In genomic region chr3:176971613-176972174, GRCh38 we compare ENCODE assay signal across 23 cellular contexts.
A peak's percentile ranks its signal among the peaks of the same experiment; 100 is the strongest.
DNase-seq lines count a peak whose midpoint lies in the region; ATAC-seq lines count a peak whose summit lies in the region.
"Had no signal": no experiment of that assay in that cellular context is flagged by ENCODE, and none has a peak within 500 bp of the region (broad histone marks: within the 10 kb centered on the region; RNA-seq: fewer than 3 reads in every experiment).

No MANE protein-coding gene starts in this region.

- peak; percentile 18 for DNase-seq in activated CD4-positive, alpha-beta memory T cell treated with anti-CD3 and anti-CD28 coated beads, Interleukin-2, amount 10 ng/mL, durations not matched to agents 7 days and 5 days
- DNase-seq in activated CD4-positive, alpha-beta memory T cell treated with anti-CD3 and anti-CD28 coated beads for 36 hours = no peak
- DNase-seq in MV-4-11 (lab: John Stamatoyannopoulos, UW) = peak; percentile 90
- DNase-seq in activated T-helper 2 cell treated with anti-CD3 and anti-CD28 coated beads, Interferon-gamma antibody, Interleukin-2, Interleukin-4, amounts not matched to agents 10 μg/mL and 5 μg/mL and 100 μg/mL, durations not matched to agents 14 hours and 24 hours and 36 hours (ENCODE audit: low spot score) = peak; percentile 8
- no peak for DNase-seq in stimulated activated effector memory CD8-positive, alpha-beta T cell treated with anti-CD3 and anti-CD28 coated beads, Interleukin-12 subunit alpha, Interleukin-12 subunit beta, amount 100 ng/mL, for 72 hours (ENCODE audit: low spot score in 2 of 2)
- no peak for DNase-seq in stimulated activated CD4-positive, alpha-beta T cell treated with anti-CD3 and anti-CD28 coated beads, Interleukin-12 subunit alpha, Interleukin-12 subunit beta, amount 100 ng/mL, for 4 hours
- no peak for DNase-seq in naive thymus-derived CD8-positive, alpha-beta T cell
- DNase-seq: activated CD4-positive, CD25-positive, alpha-beta regulatory T cell treated with anti-CD3 and anti-CD28 coated beads, Interleukin-2, amount 50 U/mL, for 72 hours; activated CD8-positive, alpha-beta memory T cell treated with anti-CD3 and anti-CD28 coated beads, Interleukin-2, amount 50 U/mL, for 4 hours; activated effector memory CD4-positive, alpha-beta T cell treated with anti-CD3 and anti-CD28 coated beads, Interleukin-2, amount 50 U/mL, for 16 hours; amniotic stem cell; brain microvascular endothelial cell; CD8-positive, alpha-beta T cell; GOT3; hypothalamus; Kasumi-1; left ventricle myocardium superior; NCI-H1092; NCI-H1930; NCI-H526; stimulated activated naive CD4-positive, alpha-beta T cell treated with Interleukin-2 at 50 U/mL for 16 hours; T-helper 17 cell had no signal

- H3K36me3 Mint-ChIP-seq in activated CD4-positive, alpha-beta memory T cell treated with anti-CD3 and anti-CD28 coated beads, Interleukin-2, amount 10 ng/mL, durations not matched to agents 7 days and 5 days (ENCODE audit: low read depth) = no peaks in the 10 kb centered on the region
- no peaks in the 10 kb centered on the region for H3K36me3 Mint-ChIP-seq in activated CD4-positive, alpha-beta memory T cell treated with anti-CD3 and anti-CD28 coated beads for 36 hours
- no peaks in the 10 kb centered on the region for H3K36me3 Mint-ChIP-seq in activated T-helper 2 cell treated with anti-CD3 and anti-CD28 coated beads, Interferon-gamma antibody, Interleukin-2, Interleukin-4, amounts not matched to agents 10 μg/mL and 5 μg/mL and 100 μg/mL, durations not matched to agents 14 hours and 24 hours and 36 hours (ENCODE audit: low read depth)
- no peaks in the 10 kb centered on the region for H3K36me3 Mint-ChIP-seq in stimulated activated effector memory CD8-positive, alpha-beta T cell treated with anti-CD3 and anti-CD28 coated beads, Interleukin-12 subunit alpha, Interleukin-12 subunit beta, amount 100 ng/mL, for 72 hours
- H3K36me3 Mint-ChIP-seq in naive thymus-derived CD8-positive, alpha-beta T cell = no peaks in the 10 kb centered on the region
- H3K36me3 Mint-ChIP-seq: CD8-positive, alpha-beta T cell had no signal

- ATAC-seq in stimulated activated effector memory CD8-positive, alpha-beta T cell treated with anti-CD3 and anti-CD28 coated beads, Interleukin-12 subunit alpha, Interleukin-12 subunit beta, amount 100 ng/mL, for 72 hours = peak; percentile 84
- ATAC-seq in naive thymus-derived CD8-positive, alpha-beta T cell = no peak
- ATAC-seq in GM19351 (IDR thresholded peaks at IDR 0.05; ENCODE audit: unreplicated experiment) = no peak
- ATAC-seq: CD8-positive, alpha-beta T cell; left ventricle myocardium superior; T-helper 17 cell had no signal

- intact Hi-C loops in activated CD4-positive, alpha-beta memory T cell treated with anti-CD3 and anti-CD28 coated beads for 36 hours (cut with micrococcal nuclease) = no loop called here
- intact Hi-C loops in activated T-helper 2 cell treated with anti-CD3 and anti-CD28 coated beads, Interferon-gamma antibody, Interleukin-2, Interleukin-4, amounts not matched to agents 10 μg/mL and 5 μg/mL and 100 μg/mL, durations not matched to agents 14 hours and 24 hours and 36 hours (cut with micrococcal nuclease) = no loop called here

- H3K27me3 Mint-ChIP-seq in activated CD4-positive, alpha-beta memory T cell treated with anti-CD3 and anti-CD28 coated beads, Interleukin-2, amount 10 ng/mL, durations not matched to agents 7 days and 5 days = no peaks in the 10 kb centered on the region
- no peaks in the 10 kb centered on the region for H3K27me3 Mint-ChIP-seq in activated CD4-positive, alpha-beta memory T cell treated with anti-CD3 and anti-CD28 coated beads for 36 hours
- H3K27me3 Mint-ChIP-seq in activated T-helper 2 cell treated with anti-CD3 and anti-CD28 coated beads, Interferon-gamma antibody, Interleukin-2, Interleukin-4, amounts not matched to agents 10 μg/mL and 5 μg/mL and 100 μg/mL, durations not matched to agents 14 hours and 24 hours and 36 hours (ENCODE audit: low read depth) = no peaks in the 10 kb centered on the region
- no peaks in the 10 kb centered on the region for H3K27me3 Mint-ChIP-seq in naive thymus-derived CD8-positive, alpha-beta T cell
- H3K27me3 Mint-ChIP-seq: T-helper 17 cell had no signal

- POLR2A ChIA-PET in activated CD4-positive, alpha-beta memory T cell treated with anti-CD3 and anti-CD28 coated beads, Interleukin-2, amount 10 ng/mL, durations not matched to agents 7 days and 5 days (lab: Charles Lee) = no interaction called here
- POLR2A ChIA-PET in activated CD4-positive, alpha-beta memory T cell treated with anti-CD3 and anti-CD28 coated beads for 36 hours (lab: Charles Lee) = no interaction called here
- POLR2A ChIA-PET in naive thymus-derived CD8-positive, alpha-beta T cell (lab: Charles Lee) = interaction anchor here (1.2 kb wide), 1 partner anchor 16 kb away, joined by 8 read pairs; no protein-coding TSS in a partner anchor

- H3K27ac Mint-ChIP-seq in activated CD4-positive, alpha-beta memory T cell treated with anti-CD3 and anti-CD28 coated beads, Interleukin-2, amount 10 ng/mL, durations not matched to agents 7 days and 5 days = peak overlapping the region; percentile 61
- H3K27ac Mint-ChIP-seq in activated CD4-positive, alpha-beta memory T cell treated with anti-CD3 and anti-CD28 coated beads for 36 hours = no peak overlapping the region
- H3K27ac Mint-ChIP-seq in activated T-helper 2 cell treated with anti-CD3 and anti-CD28 coated beads, Interferon-gamma antibody, Interleukin-2, Interleukin-4, amounts not matched to agents 10 μg/mL and 5 μg/mL and 100 μg/mL, durations not matched to agents 14 hours and 24 hours and 36 hours = no peak overlapping the region
- H3K27ac Mint-ChIP-seq in stimulated activated effector memory CD8-positive, alpha-beta T cell treated with anti-CD3 and anti-CD28 coated beads, Interleukin-12 subunit alpha, Interleukin-12 subunit beta, amount 100 ng/mL, for 72 hours = no peak overlapping the region
- H3K27ac Mint-ChIP-seq in naive thymus-derived CD8-positive, alpha-beta T cell = peak overlapping the region in 2 of 10 donors; percentile 3 to 24
- H3K27ac Mint-ChIP-seq: CD8-positive, alpha-beta T cell; T-helper 17 cell had no signal

- CTCF ChIA-PET in activated CD4-positive, alpha-beta memory T cell treated with anti-CD3 and anti-CD28 coated beads, Interleukin-2, amount 10 ng/mL, durations not matched to agents 7 days and 5 days (lab: Charles Lee) = no interaction called here
- CTCF ChIA-PET in activated CD4-positive, alpha-beta memory T cell treated with anti-CD3 and anti-CD28 coated beads for 36 hours (lab: Charles Lee) = interaction anchor here (0.6 kb wide), 1 partner anchor 377 kb away, joined by 3 read pairs; no protein-coding TSS in a partner anchor

- peaks cover 2% of the 10 kb centered on the region for H3K9me3 Mint-ChIP-seq in activated CD4-positive, alpha-beta memory T cell treated with anti-CD3 and anti-CD28 coated beads, Interleukin-2, amount 10 ng/mL, durations not matched to agents 7 days and 5 days
- no peaks in the 10 kb centered on the region for H3K9me3 Mint-ChIP-seq in activated CD4-positive, alpha-beta memory T cell treated with anti-CD3 and anti-CD28 coated beads for 36 hours
- H3K9me3 Mint-ChIP-seq in activated T-helper 2 cell treated with anti-CD3 and anti-CD28 coated beads, Interferon-gamma antibody, Interleukin-2, Interleukin-4, amounts not matched to agents 10 μg/mL and 5 μg/mL and 100 μg/mL, durations not matched to agents 14 hours and 24 hours and 36 hours = no peaks in the 10 kb centered on the region
- no peaks in the 10 kb centered on the region for H3K9me3 Mint-ChIP-seq in stimulated activated effector memory CD8-positive, alpha-beta T cell treated with anti-CD3 and anti-CD28 coated beads, Interleukin-12 subunit alpha, Interleukin-12 subunit beta, amount 100 ng/mL, for 72 hours
- no peaks in the 10 kb centered on the region for H3K9me3 Mint-ChIP-seq in naive thymus-derived CD8-positive, alpha-beta T cell
- H3K9me3 Mint-ChIP-seq: CD8-positive, alpha-beta T cell had no signal

- peaks cover 6% of the 10 kb centered on the region for H3K4me1 Mint-ChIP-seq in activated CD4-positive, alpha-beta memory T cell treated with anti-CD3 and anti-CD28 coated beads, Interleukin-2, amount 10 ng/mL, durations not matched to agents 7 days and 5 days
- no peaks in the 10 kb centered on the region for H3K4me1 Mint-ChIP-seq in activated CD4-positive, alpha-beta memory T cell treated with anti-CD3 and anti-CD28 coated beads for 36 hours (ENCODE audit: low read depth)
- H3K4me1 Mint-ChIP-seq in activated T-helper 2 cell treated with anti-CD3 and anti-CD28 coated beads, Interferon-gamma antibody, Interleukin-2, Interleukin-4, amounts not matched to agents 10 μg/mL and 5 μg/mL and 100 μg/mL, durations not matched to agents 14 hours and 24 hours and 36 hours (ENCODE audit: low read depth) = peaks cover 6% of the 10 kb centered on the region
- H3K4me1 Mint-ChIP-seq in stimulated activated effector memory CD8-positive, alpha-beta T cell treated with anti-CD3 and anti-CD28 coated beads, Interleukin-12 subunit alpha, Interleukin-12 subunit beta, amount 100 ng/mL, for 72 hours = no peaks in the 10 kb centered on the region
- H3K4me1 Mint-ChIP-seq in naive thymus-derived CD8-positive, alpha-beta T cell = peaks cover 0 to 1% (median 0%) of the 10 kb centered on the region in 4 donors
- H3K4me1 Mint-ChIP-seq: T-helper 17 cell had no signal

- no peak overlapping the region for H3K4me3 Mint-ChIP-seq in activated CD4-positive, alpha-beta memory T cell treated with anti-CD3 and anti-CD28 coated beads, Interleukin-2, amount 10 ng/mL, durations not matched to agents 7 days and 5 days
- no peak overlapping the region for H3K4me3 Mint-ChIP-seq in activated CD4-positive, alpha-beta memory T cell treated with anti-CD3 and anti-CD28 coated beads for 36 hours
- H3K4me3 Mint-ChIP-seq in activated T-helper 2 cell treated with anti-CD3 and anti-CD28 coated beads, Interferon-gamma antibody, Interleukin-2, Interleukin-4, amounts not matched to agents 10 μg/mL and 5 μg/mL and 100 μg/mL, durations not matched to agents 14 hours and 24 hours and 36 hours (ENCODE audit: low read depth) = no peak overlapping the region
- H3K4me3 Mint-ChIP-seq in stimulated activated effector memory CD8-positive, alpha-beta T cell treated with anti-CD3 and anti-CD28 coated beads, Interleukin-12 subunit alpha, Interleukin-12 subunit beta, amount 100 ng/mL, for 72 hours = no peak overlapping the region
- no peak overlapping the region for H3K4me3 Mint-ChIP-seq in naive thymus-derived CD8-positive, alpha-beta T cell
- H3K4me3 Mint-ChIP-seq: CD8-positive, alpha-beta T cell; T-helper 17 cell had no signal

Comparison
In these comparisons a context has a peak if more than half of its experiments do, and no peak if none do; other contexts are left out.
1. DNase-seq: peak in activated CD4-positive, alpha-beta memory T cell treated with anti-CD3 and anti-CD28 coated beads, Interleukin-2, amount 10 ng/mL, durations not matched to agents 7 days and 5 days (single experiment), MV-4-11 (single experiment) and activated T-helper 2 cell treated with anti-CD3 and anti-CD28 coated beads, Interferon-gamma antibody, Interleukin-2, Interleukin-4, amounts not matched to agents 10 μg/mL and 5 μg/mL and 100 μg/mL, durations not matched to agents 14 hours and 24 hours and 36 hours (single experiment); none in activated CD4-positive, alpha-beta memory T cell treated with anti-CD3 and anti-CD28 coated beads for 36 hours (single experiment), stimulated activated effector memory CD8-positive, alpha-beta T cell treated with anti-CD3 and anti-CD28 coated beads, Interleukin-12 subunit alpha, Interleukin-12 subunit beta, amount 100 ng/mL, for 72 hours (0 of 2), stimulated activated CD4-positive, alpha-beta T cell treated with anti-CD3 and anti-CD28 coated beads, Interleukin-12 subunit alpha, Interleukin-12 subunit beta, amount 100 ng/mL, for 4 hours (single experiment) and naive thymus-derived CD8-positive, alpha-beta T cell (0 of 10).